1 cellular context compared by ENCODE assay signal in the genomic region with DNA sequence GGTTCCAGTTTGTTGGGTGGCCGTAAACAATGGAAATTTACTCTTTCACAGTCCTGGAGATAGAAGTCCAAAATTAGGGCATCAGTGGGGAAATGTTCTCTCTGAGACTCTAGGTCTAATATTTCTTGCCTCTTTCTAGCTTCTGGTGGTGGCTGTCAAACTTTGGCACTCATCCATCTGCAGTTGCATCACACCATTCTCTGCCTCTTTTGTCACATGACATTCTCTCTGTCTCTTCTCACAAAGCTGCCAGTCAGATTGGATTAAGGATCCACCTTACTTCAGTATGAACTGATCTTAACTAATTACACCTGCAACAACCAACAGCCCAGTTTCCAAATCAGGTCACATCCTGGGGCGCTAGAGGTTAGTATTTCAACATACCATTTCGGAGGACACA.
TF ChIP-seq lines count a peak whose summit lies in the region.

No MANE protein-coding gene starts in this region.

TF ChIP-seq in K562, 482 proteins besides CTCF, POLR2A, EP300 and RAD21 (continued from another document):
- TF ChIP-seq, protein P1, sequence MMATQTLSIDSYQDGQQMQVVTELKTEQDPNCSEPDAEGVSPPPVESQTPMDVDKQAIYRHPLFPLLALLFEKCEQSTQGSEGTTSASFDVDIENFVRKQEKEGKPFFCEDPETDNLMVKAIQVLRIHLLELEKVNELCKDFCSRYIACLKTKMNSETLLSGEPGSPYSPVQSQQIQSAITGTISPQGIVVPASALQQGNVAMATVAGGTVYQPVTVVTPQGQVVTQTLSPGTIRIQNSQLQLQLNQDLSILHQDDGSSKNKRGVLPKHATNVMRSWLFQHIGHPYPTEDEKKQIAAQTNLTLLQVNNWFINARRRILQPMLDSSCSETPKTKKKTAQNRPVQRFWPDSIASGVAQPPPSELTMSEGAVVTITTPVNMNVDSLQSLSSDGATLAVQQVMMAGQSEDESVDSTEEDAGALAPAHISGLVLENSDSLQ (IDR thresholded peaks at IDR 0.05), result peak; percentile 25; the same call in 1 of the 2 replicates
- no peak for TF ChIP-seq IRF2 (CRISPR knock-in tag; IDR thresholded peaks at IDR 0.05)
- no peak for TF ChIP-seq TGIF2 (CRISPR knock-in tag; IDR thresholded peaks at IDR 0.05)
- TF ChIP-seq CTBP1 (IDR thresholded peaks at IDR 0.05; ENCODE audit: borderline replicate concordance), result no peak
- no peak for TF ChIP-seq RCOR1 (IDR thresholded peaks at IDR 0.05; ENCODE audit: borderline replicate concordance in 1 of 2, low read depth in 2 of 2, low read length in 2 of 2)
- no peak for TF ChIP-seq JUND (IDR thresholded peaks at IDR 0.05; ENCODE audit: borderline replicate concordance, low read depth, low read length)
- TF ChIP-seq JUND (tag; IDR thresholded peaks at IDR 0.05; ENCODE audit: borderline replicate concordance, low read depth, low read length), result no peak
- TF ChIP-seq, protein P2, sequence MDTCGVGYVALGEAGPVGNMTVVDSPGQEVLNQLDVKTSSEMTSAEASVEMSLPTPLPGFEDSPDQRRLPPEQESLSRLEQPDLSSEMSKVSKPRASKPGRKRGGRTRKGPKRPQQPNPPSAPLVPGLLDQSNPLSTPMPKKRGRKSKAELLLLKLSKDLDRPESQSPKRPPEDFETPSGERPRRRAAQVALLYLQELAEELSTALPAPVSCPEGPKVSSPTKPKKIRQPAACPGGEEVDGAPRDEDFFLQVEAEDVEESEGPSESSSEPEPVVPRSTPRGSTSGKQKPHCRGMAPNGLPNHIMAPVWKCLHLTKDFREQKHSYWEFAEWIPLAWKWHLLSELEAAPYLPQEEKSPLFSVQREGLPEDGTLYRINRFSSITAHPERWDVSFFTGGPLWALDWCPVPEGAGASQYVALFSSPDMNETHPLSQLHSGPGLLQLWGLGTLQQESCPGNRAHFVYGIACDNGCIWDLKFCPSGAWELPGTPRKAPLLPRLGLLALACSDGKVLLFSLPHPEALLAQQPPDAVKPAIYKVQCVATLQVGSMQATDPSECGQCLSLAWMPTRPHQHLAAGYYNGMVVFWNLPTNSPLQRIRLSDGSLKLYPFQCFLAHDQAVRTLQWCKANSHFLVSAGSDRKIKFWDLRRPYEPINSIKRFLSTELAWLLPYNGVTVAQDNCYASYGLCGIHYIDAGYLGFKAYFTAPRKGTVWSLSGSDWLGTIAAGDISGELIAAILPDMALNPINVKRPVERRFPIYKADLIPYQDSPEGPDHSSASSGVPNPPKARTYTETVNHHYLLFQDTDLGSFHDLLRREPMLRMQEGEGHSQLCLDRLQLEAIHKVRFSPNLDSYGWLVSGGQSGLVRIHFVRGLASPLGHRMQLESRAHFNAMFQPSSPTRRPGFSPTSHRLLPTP (IDR thresholded peaks at IDR 0.05; ENCODE audit: borderline replicate concordance, extremely low read depth, insufficient read length), result no peak
- TF ChIP-seq CEBPB (tag; IDR thresholded peaks at IDR 0.05), result peak; percentile 40
- TF ChIP-seq ZNF274 (IDR thresholded peaks at IDR 0.05; ENCODE audit: borderline replicate concordance, low read depth, low read length), result no peak
- TF ChIP-seq PTBP1 (IDR thresholded peaks at IDR 0.05; ENCODE audit: low read depth, low read length), result no peak
- TF ChIP-seq, protein P3, sequence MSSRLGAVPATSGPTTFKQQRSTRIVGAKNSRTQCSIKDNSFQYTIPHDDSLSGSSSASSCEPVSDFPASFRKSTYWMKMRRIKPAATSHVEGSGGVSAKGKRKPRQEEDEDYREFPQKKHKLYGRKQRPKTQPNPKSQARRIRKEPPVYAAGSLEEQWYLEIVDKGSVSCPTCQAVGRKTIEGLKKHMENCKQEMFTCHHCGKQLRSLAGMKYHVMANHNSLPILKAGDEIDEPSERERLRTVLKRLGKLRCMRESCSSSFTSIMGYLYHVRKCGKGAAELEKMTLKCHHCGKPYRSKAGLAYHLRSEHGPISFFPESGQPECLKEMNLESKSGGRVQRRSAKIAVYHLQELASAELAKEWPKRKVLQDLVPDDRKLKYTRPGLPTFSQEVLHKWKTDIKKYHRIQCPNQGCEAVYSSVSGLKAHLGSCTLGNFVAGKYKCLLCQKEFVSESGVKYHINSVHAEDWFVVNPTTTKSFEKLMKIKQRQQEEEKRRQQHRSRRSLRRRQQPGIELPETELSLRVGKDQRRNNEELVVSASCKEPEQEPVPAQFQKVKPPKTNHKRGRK (tag; IDR thresholded peaks at IDR 0.05), result no peak
- TF ChIP-seq TARDBP (IDR thresholded peaks at IDR 0.05), result no peak
- TF ChIP-seq, protein P4, sequence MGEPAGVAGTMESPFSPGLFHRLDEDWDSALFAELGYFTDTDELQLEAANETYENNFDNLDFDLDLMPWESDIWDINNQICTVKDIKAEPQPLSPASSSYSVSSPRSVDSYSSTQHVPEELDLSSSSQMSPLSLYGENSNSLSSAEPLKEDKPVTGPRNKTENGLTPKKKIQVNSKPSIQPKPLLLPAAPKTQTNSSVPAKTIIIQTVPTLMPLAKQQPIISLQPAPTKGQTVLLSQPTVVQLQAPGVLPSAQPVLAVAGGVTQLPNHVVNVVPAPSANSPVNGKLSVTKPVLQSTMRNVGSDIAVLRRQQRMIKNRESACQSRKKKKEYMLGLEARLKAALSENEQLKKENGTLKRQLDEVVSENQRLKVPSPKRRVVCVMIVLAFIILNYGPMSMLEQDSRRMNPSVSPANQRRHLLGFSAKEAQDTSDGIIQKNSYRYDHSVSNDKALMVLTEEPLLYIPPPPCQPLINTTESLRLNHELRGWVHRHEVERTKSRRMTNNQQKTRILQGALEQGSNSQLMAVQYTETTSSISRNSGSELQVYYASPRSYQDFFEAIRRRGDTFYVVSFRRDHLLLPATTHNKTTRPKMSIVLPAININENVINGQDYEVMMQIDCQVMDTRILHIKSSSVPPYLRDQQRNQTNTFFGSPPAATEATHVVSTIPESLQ (CRISPR knock-in tag; IDR thresholded peaks at IDR 0.05), result no peak
- TF ChIP-seq ZNF445 (CRISPR knock-in tag; IDR thresholded peaks at IDR 0.05; ENCODE audit: low read depth), result no peak
- TF ChIP-seq PML (IDR thresholded peaks at IDR 0.05; ENCODE audit: low read length), result no peak
- no peak for TF ChIP-seq CHD4 (IDR thresholded peaks at IDR 0.05; ENCODE audit: insufficient read depth, insufficient replicate concordance, low read depth, low read length, poor library complexity, severe bottlenecking)
- TF ChIP-seq, protein P5, sequence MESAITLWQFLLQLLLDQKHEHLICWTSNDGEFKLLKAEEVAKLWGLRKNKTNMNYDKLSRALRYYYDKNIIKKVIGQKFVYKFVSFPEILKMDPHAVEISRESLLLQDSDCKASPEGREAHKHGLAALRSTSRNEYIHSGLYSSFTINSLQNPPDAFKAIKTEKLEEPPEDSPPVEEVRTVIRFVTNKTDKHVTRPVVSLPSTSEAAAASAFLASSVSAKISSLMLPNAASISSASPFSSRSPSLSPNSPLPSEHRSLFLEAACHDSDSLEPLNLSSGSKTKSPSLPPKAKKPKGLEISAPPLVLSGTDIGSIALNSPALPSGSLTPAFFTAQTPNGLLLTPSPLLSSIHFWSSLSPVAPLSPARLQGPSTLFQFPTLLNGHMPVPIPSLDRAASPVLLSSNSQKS (CRISPR knock-in tag; IDR thresholded peaks at IDR 0.05), result no peak
- TF ChIP-seq, protein P6, sequence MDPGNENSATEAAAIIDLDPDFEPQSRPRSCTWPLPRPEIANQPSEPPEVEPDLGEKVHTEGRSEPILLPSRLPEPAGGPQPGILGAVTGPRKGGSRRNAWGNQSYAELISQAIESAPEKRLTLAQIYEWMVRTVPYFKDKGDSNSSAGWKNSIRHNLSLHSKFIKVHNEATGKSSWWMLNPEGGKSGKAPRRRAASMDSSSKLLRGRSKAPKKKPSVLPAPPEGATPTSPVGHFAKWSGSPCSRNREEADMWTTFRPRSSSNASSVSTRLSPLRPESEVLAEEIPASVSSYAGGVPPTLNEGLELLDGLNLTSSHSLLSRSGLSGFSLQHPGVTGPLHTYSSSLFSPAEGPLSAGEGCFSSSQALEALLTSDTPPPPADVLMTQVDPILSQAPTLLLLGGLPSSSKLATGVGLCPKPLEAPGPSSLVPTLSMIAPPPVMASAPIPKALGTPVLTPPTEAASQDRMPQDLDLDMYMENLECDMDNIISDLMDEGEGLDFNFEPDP (CRISPR knock-in tag; IDR thresholded peaks at IDR 0.05), result no peak
- TF ChIP-seq, protein P7, sequence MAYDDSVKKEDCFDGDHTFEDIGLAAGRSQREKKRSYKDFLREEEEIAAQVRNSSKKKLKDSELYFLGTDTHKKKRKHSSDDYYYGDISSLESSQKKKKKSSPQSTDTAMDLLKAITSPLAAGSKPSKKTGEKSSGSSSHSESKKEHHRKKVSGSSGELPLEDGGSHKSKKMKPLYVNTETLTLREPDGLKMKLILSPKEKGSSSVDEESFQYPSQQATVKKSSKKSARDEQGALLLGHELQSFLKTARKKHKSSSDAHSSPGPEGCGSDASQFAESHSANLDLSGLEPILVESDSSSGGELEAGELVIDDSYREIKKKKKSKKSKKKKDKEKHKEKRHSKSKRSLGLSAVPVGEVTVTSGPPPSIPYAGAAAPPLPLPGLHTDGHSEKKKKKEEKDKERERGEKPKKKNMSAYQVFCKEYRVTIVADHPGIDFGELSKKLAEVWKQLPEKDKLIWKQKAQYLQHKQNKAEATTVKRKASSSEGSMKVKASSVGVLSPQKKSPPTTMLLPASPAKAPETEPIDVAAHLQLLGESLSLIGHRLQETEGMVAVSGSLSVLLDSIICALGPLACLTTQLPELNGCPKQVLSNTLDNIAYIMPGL (CRISPR knock-in tag; IDR thresholded peaks at IDR 0.05), result no peak
- TF ChIP-seq ZNF551 (CRISPR knock-in tag; IDR thresholded peaks at IDR 0.05), result no peak
- no peak for TF ChIP-seq SP2 (IDR thresholded peaks at IDR 0.05; ENCODE audit: extremely low read depth, low read depth, low read length, poor library complexity, severe bottlenecking)
- TF ChIP-seq COPS2 (conservative IDR thresholded peaks at IDR 0.05), result no peak
- TF ChIP-seq, protein P8, sequence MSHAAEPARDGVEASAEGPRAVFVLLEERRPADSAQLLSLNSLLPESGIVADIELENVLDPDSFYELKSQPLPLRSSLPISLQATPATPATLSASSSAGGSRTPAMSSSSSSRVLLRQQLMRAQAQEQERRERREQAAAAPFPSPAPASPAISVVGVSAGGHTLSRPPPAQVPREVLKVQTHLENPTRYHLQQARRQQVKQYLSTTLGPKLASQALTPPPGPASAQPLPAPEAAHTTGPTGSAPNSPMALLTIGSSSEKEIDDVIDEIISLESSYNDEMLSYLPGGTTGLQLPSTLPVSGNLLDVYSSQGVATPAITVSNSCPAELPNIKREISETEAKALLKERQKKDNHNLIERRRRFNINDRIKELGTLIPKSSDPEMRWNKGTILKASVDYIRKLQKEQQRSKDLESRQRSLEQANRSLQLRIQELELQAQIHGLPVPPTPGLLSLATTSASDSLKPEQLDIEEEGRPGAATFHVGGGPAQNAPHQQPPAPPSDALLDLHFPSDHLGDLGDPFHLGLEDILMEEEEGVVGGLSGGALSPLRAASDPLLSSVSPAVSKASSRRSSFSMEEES (CRISPR knock-in tag; IDR thresholded peaks at IDR 0.05), result peak; percentile 61
- TF ChIP-seq ZNF696 (CRISPR knock-in tag; conservative IDR thresholded peaks at IDR 0.05), result no peak
- peak; percentile 46; the same call in 1 of the 2 replicates for TF ChIP-seq CEBPG (CRISPR knock-in tag; IDR thresholded peaks at IDR 0.05)
- TF ChIP-seq CEBPG (tag; conservative IDR thresholded peaks at IDR 0.05 in 1 of 2, IDR thresholded peaks at IDR 0.05 in 1 of 2), result no peak
- TF ChIP-seq, protein P9, sequence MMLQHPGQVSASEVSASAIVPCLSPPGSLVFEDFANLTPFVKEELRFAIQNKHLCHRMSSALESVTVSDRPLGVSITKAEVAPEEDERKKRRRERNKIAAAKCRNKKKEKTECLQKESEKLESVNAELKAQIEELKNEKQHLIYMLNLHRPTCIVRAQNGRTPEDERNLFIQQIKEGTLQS (IDR thresholded peaks at IDR 0.05), result peak; percentile 17; the same call in 1 of the 2 replicates
- TF ChIP-seq, protein P9 (CRISPR knock-in tag; conservative IDR thresholded peaks at IDR 0.05), result no peak
- no peak for TF ChIP-seq ZNF12 (CRISPR knock-in tag; IDR thresholded peaks at IDR 0.05)
- TF ChIP-seq POLR2AphosphoS2 (IDR thresholded peaks at IDR 0.05; ENCODE audit: low read length), result no peak
- no peak for TF ChIP-seq MYC (IDR thresholded peaks at IDR 0.05; ENCODE audit: low read depth, low read length)
- no peak for TF ChIP-seq MYC (CRISPR knock-in tag; IDR thresholded peaks at IDR 0.05; ENCODE audit: borderline replicate concordance, low read depth)
- no peak for TF ChIP-seq NBN (IDR thresholded peaks at IDR 0.05; ENCODE audit: low read depth)
